Comparison of ENCODE assay signal across 1 cellular context in the genomic region with DNA sequence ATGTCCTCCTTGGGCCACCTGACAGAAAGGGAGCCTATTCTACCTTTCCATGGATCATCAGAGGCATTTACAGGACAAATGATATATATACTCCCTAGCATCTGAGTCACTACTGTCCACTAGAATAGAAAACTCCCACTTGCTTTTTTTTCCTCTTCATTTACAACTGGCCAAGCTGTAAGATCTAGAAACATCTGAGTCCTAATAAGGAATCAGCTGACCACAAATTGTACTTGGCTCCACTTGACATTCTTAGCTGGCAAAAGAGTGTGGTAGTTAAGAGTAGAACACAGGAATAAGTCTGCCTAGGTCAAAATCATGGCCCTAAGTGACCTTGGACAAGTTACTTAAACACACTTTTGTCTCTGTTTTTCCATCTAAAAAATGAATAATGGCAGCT.
TF ChIP-seq lines count a peak whose summit lies in the region.

No MANE protein-coding gene starts in this region.

TF ChIP-seq in HepG2, 621 proteins besides CTCF, POLR2A, EP300 and RAD21:
- TF ChIP-seq ZNF543 (CRISPR knock-in tag; IDR thresholded peaks at IDR 0.05) (0 out of 2 replicates have a peak, but pooled peaks have one; percentile 40), ATAD3A (CRISPR knock-in tag; IDR thresholded peaks at IDR 0.05) (no peak), MYC (CRISPR knock-in tag; IDR thresholded peaks at IDR 0.05; ENCODE audit: borderline replicate concordance) (no peak)
